ENCODE assay signal across 2 cellular contexts in the genomic region with DNA sequence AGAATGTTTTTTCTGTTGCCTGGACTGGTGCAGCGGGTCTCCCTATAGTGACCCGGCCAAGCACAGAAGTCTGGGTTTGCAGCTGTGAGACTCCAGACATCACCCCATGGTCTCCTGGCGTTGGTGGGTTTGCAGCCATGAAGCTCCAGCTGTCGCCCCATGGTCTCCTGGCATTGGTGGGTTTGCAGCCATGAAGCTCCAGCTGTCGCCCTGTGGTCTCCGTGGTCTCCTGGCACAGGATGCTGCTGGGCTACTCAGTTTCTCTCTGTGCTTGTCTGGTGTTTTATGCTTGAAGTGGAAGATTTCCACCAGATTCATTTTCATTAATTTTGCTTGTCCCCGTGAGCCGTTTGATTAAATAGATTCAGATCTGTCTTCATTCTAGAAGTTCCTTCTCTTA. TPM values are rescaled to one million over a fixed set of nuclear protein-coding genes. Genes with fewer than 3 reads are reported as not detected.
"Had no signal": no experiment of that assay in that cellular context is flagged by ENCODE, and none has a peak within 500 bp of the region (broad histone marks: within the 10 kb centered on the region; RNA-seq: fewer than 3 reads in every experiment).

No MANE protein-coding gene starts in this region.

RNA-seq across cellular contexts. Expression of gene GATD3, which starts 48.7 kb away (rescaled TPM):
- total RNA-seq: ascending aorta had no signal

RNA-seq across cellular contexts. Expression of gene ICOSLG, which starts 58.5 kb away (rescaled TPM):
- total RNA-seq: ascending aorta had no signal
- polyA plus RNA-seq: cardiac muscle cell had no signal
